ENCODE assay signal across 10 cellular contexts in genomic region chr9:118729981-118730380, GRCh38.
"Had no signal": no experiment of that assay in that cellular context is flagged by ENCODE, and none has a peak within 500 bp of the region (broad histone marks: within the 10 kb centered on the region; RNA-seq: fewer than 3 reads in every experiment).

No MANE protein-coding gene starts in this region.

- ATAC-seq: GM23338, HCT116 had no signal

- H3K9me3 ChIP-seq: HAP-1 had no signal

- H3K4me1 ChIP-seq: HAP-1 had no signal

- H3K4me3 ChIP-seq: GM23248, GM23338, HAP-1 had no signal

- H2AFZ ChIP-seq: GM23248, GM23338 had no signal

- FAIRE-seq: H1 had no signal

- H3K4me2 ChIP-seq: GM23338 had no signal

- H3K36me3 ChIP-seq: HAP-1 had no signal

- H3K9ac ChIP-seq: GM23248 had no signal

- DNase-seq: GM23248, GOT3, H7, H9, HCEC 1CT, HFFc6 had no signal

- H3K27ac ChIP-seq: GM23248 had no signal
